ENCODE assay signal across 25 cellular contexts in genomic region chr9:133868203-133868602, GRCh38.
"Had no signal": no experiment of that assay in that cellular context is flagged by ENCODE, and none has a peak within 500 bp of the region (broad histone marks: within the 10 kb centered on the region; RNA-seq: fewer than 3 reads in every experiment).

No MANE protein-coding gene starts in this region.

- H3K27ac ChIP-seq: colonic mucosa, esophagus squamous epithelium, lower lobe of right lung, parathyroid adenoma, prostate gland, right atrium auricular region, sigmoid colon, stomach, thyroid gland had no signal

- H3K9ac ChIP-seq: parathyroid adenoma had no signal

- H3K27me3 Mint-ChIP-seq: naive B cell, type B pancreatic cell had no signal

- DNase-seq: central memory CD4-positive, alpha-beta T cell; colonic mucosa; effector CD8-positive, alpha-beta T cell; esophagus squamous epithelium; head of caudate nucleus; left ventricle myocardium superior; lower lobe of right lung; mucosa of descending colon; naive B cell; sigmoid colon; stimulated activated CD4-positive, alpha-beta T cell treated with anti-CD3 and anti-CD28 coated beads, Interleukin-15, amount 100 ng/mL, for 24 hours; stimulated activated CD4-positive, alpha-beta T cell treated with anti-CD3 and anti-CD28 coated beads, Interleukin-2, amount 100 ng/mL, for 48 hours; stimulated activated naive CD4-positive, alpha-beta T cell treated with Interleukin-2 at 50 U/mL for 16 hours; stomach; thyroid gland had no signal

- H3K9me3 ChIP-seq: colonic mucosa, esophagus squamous epithelium, lower lobe of right lung, mucosa of descending colon, prostate gland, sigmoid colon, stomach, thyroid gland had no signal

- FAIRE-seq: endothelial cell of umbilical vein, frontal cortex, keratinocyte had no signal

- H3K4me3 Mint-ChIP-seq: dendritic cell treated with granulocyte-macrophage colony-stimulating factor and Interleukin-4, amounts not matched to agents 40 ng/mL and 50 ng/mL, for 4 days; natural killer cell treated with Interleukin-12 subunit alpha and Interleukin-12 subunit beta and Interleukin-15 and Interleukin-18, amount 100 ng/mL, for 72 hours; neural crest cell; type B pancreatic cell had no signal

- H3K4me1 ChIP-seq: colonic mucosa, parathyroid adenoma had no signal

- H2AFZ ChIP-seq: parathyroid adenoma had no signal

- H3K27ac Mint-ChIP-seq: dendritic cell treated with granulocyte-macrophage colony-stimulating factor and Interleukin-4, amounts not matched to agents 40 ng/mL and 50 ng/mL, for 4 days; natural killer cell treated with Interleukin-12 subunit alpha and Interleukin-12 subunit beta and Interleukin-15 and Interleukin-18, amount 100 ng/mL, for 72 hours; type B pancreatic cell had no signal

- H3K9me3 Mint-ChIP-seq: type B pancreatic cell had no signal

- H3K4me3 ChIP-seq: colonic mucosa, esophagus squamous epithelium, lower lobe of right lung, mucosa of descending colon, prostate gland, right atrium auricular region, sigmoid colon, stomach, thyroid gland had no signal

- ATAC-seq: left ventricle myocardium superior; lower lobe of right lung; mucosa of descending colon; natural killer cell treated with Interleukin-12 subunit alpha and Interleukin-12 subunit beta and Interleukin-15 and Interleukin-18, amount 100 ng/mL, for 72 hours had no signal

- H3K27me3 ChIP-seq: colonic mucosa, right atrium auricular region, sigmoid colon, stomach, thyroid gland had no signal

- H3K36me3 ChIP-seq: colonic mucosa, esophagus squamous epithelium, lower lobe of right lung, prostate gland, right atrium auricular region, sigmoid colon, stomach, thyroid gland had no signal
